In genomic region chr3:120764206-120764605, GRCh38 we compare ENCODE assay signal across 1 cellular context.
TF ChIP-seq lines count a peak whose summit lies in the region.

No MANE protein-coding gene starts in this region.

TF ChIP-seq in GM12878, 131 proteins besides CTCF, POLR2A, EP300 and RAD21 (continued from another document):
- TF ChIP-seq TAF1 (IDR thresholded peaks at IDR 0.05; ENCODE audit: borderline replicate concordance, low read depth, low read length) = no peak
- TF ChIP-seq PBX3 (IDR thresholded peaks at IDR 0.05; ENCODE audit: insufficient replicate concordance, low read depth, low read length) = no peak
- TF ChIP-seq CBX3 (IDR thresholded peaks at IDR 0.05; ENCODE audit: borderline replicate concordance, low read depth) = no peak
- no peak for TF ChIP-seq SMC3 (IDR thresholded peaks at IDR 0.05; ENCODE audit: borderline replicate concordance, low read length)
- no peak for TF ChIP-seq MAX (IDR thresholded peaks at IDR 0.05; ENCODE audit: low read depth, low read length)
- TF ChIP-seq YY1 (IDR thresholded peaks at IDR 0.05; ENCODE audit: low read depth, low read length) = no peak
- TF ChIP-seq STAT3 (IDR thresholded peaks at IDR 0.05; ENCODE audit: low read depth, low read length) = no peak
- no peak for TF ChIP-seq NFIC (IDR thresholded peaks at IDR 0.05; ENCODE audit: low read depth, low read length)
